In genomic region chr2:157793053-157793612, GRCh38 we compare ENCODE assay signal across 14 cellular contexts.
A peak's percentile ranks its signal among the peaks of the same experiment; 100 is the strongest.
DNase-seq lines count a peak whose midpoint lies in the region; ATAC-seq and TF ChIP-seq lines count a peak whose summit lies in the region.
"Had no signal": no experiment of that assay in that cellular context is flagged by ENCODE, and none has a peak within 500 bp of the region (broad histone marks: within the 10 kb centered on the region; RNA-seq: fewer than 3 reads in every experiment).

No MANE protein-coding gene starts in this region.

- POLR2A ChIA-PET in HEK293T (lab: Yijun Ruan, JAX), result no interaction called here
- POLR2A ChIA-PET in PC-9 (lab: Charles Lee; ENCODE audit: unreplicated experiment), result no interaction called here

- H3K9ac ChIP-seq in adipocyte (ENCODE audit: low read length), result no peak overlapping the region
- H3K9ac ChIP-seq: BLaER1 treated with 17β-estradiol and CSF1 and Interleukin-3, amounts not matched to agents 10 nM and 100 nM had no signal

- intact Hi-C loops in left lung (cut with DNase I), result no loop called here
- intact Hi-C loops in upper lobe of right lung (cut with DNase I), result no loop called here
- intact Hi-C loops in PC-9 (cut with micrococcal nuclease; ENCODE audit: unreplicated experiment), result no loop called here

- H3F3A ChIP-seq in PC-9 (ENCODE audit: insufficient read depth, low read depth), result no peaks in the 10 kb centered on the region

- no peak for DNase-seq in activated naive CD8-positive, alpha-beta T cell treated with anti-CD3 and anti-CD28 coated beads, Interleukin-2, amount 50 U/mL, for 24 hours
- DNase-seq in adipocyte (ENCODE audit: low read depth) (no peak), left lung (no peak), upper lobe of right lung (no peak), HEK293T (ENCODE audit: extremely low spot score) (no peak), PC-9 (no peak)
- DNase-seq: NCI-H1694; pancreas; stimulated activated CD4-positive, alpha-beta T cell treated with anti-CD3 and anti-CD28 coated beads, Interleukin-4, amount 100 ng/mL, for 1 hour had no signal

- H3K79me2 ChIP-seq in PC-9 (ENCODE audit: low read depth), result no peaks in the 10 kb centered on the region

- no peak overlapping the region for H3K4me3 Mint-ChIP-seq in activated naive CD8-positive, alpha-beta T cell
- H3K4me3 Mint-ChIP-seq in activated naive CD8-positive, alpha-beta T cell treated with anti-CD3 and anti-CD28 coated beads, Interleukin-2, amount 50 U/mL, for 24 hours, result no peak overlapping the region
- H3K4me3 Mint-ChIP-seq: IgD-negative memory B cell had no signal

- peaks cover 18% of the 10 kb centered on the region for H3K36me3 Mint-ChIP-seq in activated naive CD8-positive, alpha-beta T cell
- peaks cover 5% of the 10 kb centered on the region for H3K36me3 Mint-ChIP-seq in activated naive CD8-positive, alpha-beta T cell treated with anti-CD3 and anti-CD28 coated beads, Interleukin-2, amount 50 U/mL, for 24 hours (ENCODE audit: low read depth)

- H3K9me2 ChIP-seq in PC-9 (ENCODE audit: insufficient read depth), result no peaks in the 10 kb centered on the region

- H3K36me3 ChIP-seq in adipocyte (ENCODE audit: control insufficient read depth, insufficient read depth, low read length, severe bottlenecking), result peaks cover 9% of the 10 kb centered on the region
- peaks cover 0 to 5% of the 10 kb centered on the region in 2 donors for H3K36me3 ChIP-seq in left lung
- H3K36me3 ChIP-seq in upper lobe of right lung, result peaks cover 10% of the 10 kb centered on the region
- no peaks in the 10 kb centered on the region for H3K36me3 ChIP-seq in PC-9 (ENCODE audit: low read depth)
- H3K36me3 ChIP-seq: breast epithelium had no signal

- H4K20me1 ChIP-seq in PC-9 (ENCODE audit: insufficient read depth), result no peaks in the 10 kb centered on the region

- H3K9me3 Mint-ChIP-seq in activated naive CD8-positive, alpha-beta T cell (ENCODE audit: low read depth), result no peaks in the 10 kb centered on the region
- no peaks in the 10 kb centered on the region for H3K9me3 Mint-ChIP-seq in activated naive CD8-positive, alpha-beta T cell treated with anti-CD3 and anti-CD28 coated beads, Interleukin-2, amount 50 U/mL, for 24 hours
- H3K9me3 Mint-ChIP-seq: IgD-negative memory B cell had no signal

- H3K4me1 ChIP-seq in adipocyte (ENCODE audit: control insufficient read depth, insufficient read depth, low read length) (peaks cover 25% of the 10 kb centered on the region), left lung (peaks cover 0 to 14% of the 10 kb centered on the region in 2 donors), upper lobe of right lung (peaks cover 19% of the 10 kb centered on the region), PC-9 (replicated peaks; ENCODE audit: insufficient read depth) (no peaks in the 10 kb centered on the region)
- H3K4me1 ChIP-seq: BLaER1 treated with 17β-estradiol and CSF1 and Interleukin-3, amounts not matched to agents 10 nM and 100 nM; breast epithelium had no signal

- no peaks in the 10 kb centered on the region for H3K27me3 Mint-ChIP-seq in activated naive CD8-positive, alpha-beta T cell
- no peaks in the 10 kb centered on the region for H3K27me3 Mint-ChIP-seq in activated naive CD8-positive, alpha-beta T cell treated with anti-CD3 and anti-CD28 coated beads, Interleukin-2, amount 50 U/mL, for 24 hours
- H3K27me3 Mint-ChIP-seq: IgD-negative memory B cell had no signal

- H3K9me3 ChIP-seq in adipocyte (ENCODE audit: control insufficient read depth, low read length), result no peaks in the 10 kb centered on the region
- no peaks in the 10 kb centered on the region for H3K9me3 ChIP-seq in left lung
- no peaks in the 10 kb centered on the region for H3K9me3 ChIP-seq in upper lobe of right lung
- H3K9me3 ChIP-seq in PC-9 (ENCODE audit: insufficient read depth, low read depth), result no peaks in the 10 kb centered on the region
- H3K9me3 ChIP-seq: BLaER1 treated with 17β-estradiol and CSF1 and Interleukin-3, amounts not matched to agents 10 nM and 100 nM; breast epithelium; pancreas had no signal

- CTCF ChIA-PET in HEK293T (lab: Yijun Ruan, JAX), result interaction anchor here (0.9 kb wide), 1 partner anchor 9 kb away, joined by 3 read pairs; no protein-coding TSS in a partner anchor
- CTCF ChIA-PET in PC-9 (lab: Charles Lee), result interaction anchor here (0.6 kb wide), 1 partner anchor 177 kb away, joined by 5 read pairs; no protein-coding TSS in a partner anchor

- no TSS peak for BruUV-seq in PC-9 (replicated peaks; lab: Mats Ljungman, UMichigan)

- no peak for ATAC-seq in activated naive CD8-positive, alpha-beta T cell treated with anti-CD3 and anti-CD28 coated beads, Interleukin-2, amount 50 U/mL, for 24 hours
- ATAC-seq in left lung (peak; percentile 20), upper lobe of right lung (no peak), GM18907 (IDR thresholded peaks at IDR 0.05; ENCODE audit: unreplicated experiment) (no peak)
- ATAC-seq: pancreas had no signal

- H3K4me3 ChIP-seq in adipocyte (ENCODE audit: low read length) (peak overlapping the region; percentile 5), left lung (no peak overlapping the region), upper lobe of right lung (no peak overlapping the region), PC-9 (no peak overlapping the region)
- H3K4me3 ChIP-seq: BLaER1 treated with 17β-estradiol and CSF1 and Interleukin-3, amounts not matched to agents 10 nM and 100 nM; breast epithelium; pancreas had no signal

- TF ChIP-seq CTCF in left lung (IDR thresholded peaks at IDR 0.05), result peak in 1 of 2 donors; percentile 10
- peak; percentile 19 for TF ChIP-seq CTCF in upper lobe of right lung (IDR thresholded peaks at IDR 0.05)
- no peak for TF ChIP-seq CTCF in PC-9 (conservative IDR thresholded peaks at IDR 0.05)

- no peak overlapping the region for H3K4me2 ChIP-seq in PC-9
- H3K4me2 ChIP-seq: BLaER1 treated with 17β-estradiol and CSF1 and Interleukin-3, amounts not matched to agents 10 nM and 100 nM had no signal

- H3K27me3 ChIP-seq in adipocyte (replicated peaks; ENCODE audit: control insufficient read depth, insufficient read depth, low read length) (no peaks in the 10 kb centered on the region), left lung (no peaks in the 10 kb centered on the region), upper lobe of right lung (no peaks in the 10 kb centered on the region), PC-9 (ENCODE audit: insufficient read depth, low read depth) (no peaks in the 10 kb centered on the region)
- H3K27me3 ChIP-seq: BLaER1 treated with 17β-estradiol and CSF1 and Interleukin-3, amounts not matched to agents 10 nM and 100 nM; breast epithelium; pancreas had no signal

- H3K27ac Mint-ChIP-seq in activated naive CD8-positive, alpha-beta T cell, result peak overlapping the region; percentile 0
- H3K27ac Mint-ChIP-seq in activated naive CD8-positive, alpha-beta T cell treated with anti-CD3 and anti-CD28 coated beads, Interleukin-2, amount 50 U/mL, for 24 hours, result no peak overlapping the region
- H3K27ac Mint-ChIP-seq: IgD-negative memory B cell had no signal

- H3K4me1 Mint-ChIP-seq in activated naive CD8-positive, alpha-beta T cell (ENCODE audit: low read depth), result peaks cover 14% of the 10 kb centered on the region
- H3K4me1 Mint-ChIP-seq in activated naive CD8-positive, alpha-beta T cell treated with anti-CD3 and anti-CD28 coated beads, Interleukin-2, amount 50 U/mL, for 24 hours, result peaks cover 17% of the 10 kb centered on the region

- H3K27ac ChIP-seq in left lung, result no peak overlapping the region
- no peak overlapping the region for H3K27ac ChIP-seq in upper lobe of right lung
- H3K27ac ChIP-seq in PC-9, result no peak overlapping the region
- H3K27ac ChIP-seq: BLaER1 treated with 17β-estradiol and CSF1 and Interleukin-3, amounts not matched to agents 10 nM and 100 nM; breast epithelium; pancreas had no signal

- no peak overlapping the region for H2AFZ ChIP-seq in PC-9

TF ChIP-seq in HEK293T, 16 proteins besides CTCF, POLR2A, EP300 and RAD21:
- TF ChIP-seq FOXM1 (IDR thresholded peaks at IDR 0.05; ENCODE audit: borderline replicate concordance) (no peak), FOXA1 (IDR thresholded peaks at IDR 0.05) (no peak), ARNT (IDR thresholded peaks at IDR 0.05) (no peak), CTBP1 (IDR thresholded peaks at IDR 0.05; ENCODE audit: borderline replicate concordance) (no peak), FOXK2 (IDR thresholded peaks at IDR 0.05) (no peak), BHLHE40 (IDR thresholded peaks at IDR 0.05; ENCODE audit: borderline replicate concordance) (no peak), ELF4 (IDR thresholded peaks at IDR 0.05) (no peak), HDGF (IDR thresholded peaks at IDR 0.05; ENCODE audit: borderline replicate concordance) (no peak), LEF1 (IDR thresholded peaks at IDR 0.05; ENCODE audit: borderline replicate concordance) (no peak), TARDBP (IDR thresholded peaks at IDR 0.05) (no peak), SP1 (IDR thresholded peaks at IDR 0.05) (no peak), ZNF384 (IDR thresholded peaks at IDR 0.05) (no peak), L3MBTL2 (conservative IDR thresholded peaks at IDR 0.05) (no peak), SUZ12 (IDR thresholded peaks at IDR 0.05) (no peak), PKNOX1 (IDR thresholded peaks at IDR 0.05) (no peak), NFRKB (IDR thresholded peaks at IDR 0.05) (no peak)
